In the genomic region with DNA sequence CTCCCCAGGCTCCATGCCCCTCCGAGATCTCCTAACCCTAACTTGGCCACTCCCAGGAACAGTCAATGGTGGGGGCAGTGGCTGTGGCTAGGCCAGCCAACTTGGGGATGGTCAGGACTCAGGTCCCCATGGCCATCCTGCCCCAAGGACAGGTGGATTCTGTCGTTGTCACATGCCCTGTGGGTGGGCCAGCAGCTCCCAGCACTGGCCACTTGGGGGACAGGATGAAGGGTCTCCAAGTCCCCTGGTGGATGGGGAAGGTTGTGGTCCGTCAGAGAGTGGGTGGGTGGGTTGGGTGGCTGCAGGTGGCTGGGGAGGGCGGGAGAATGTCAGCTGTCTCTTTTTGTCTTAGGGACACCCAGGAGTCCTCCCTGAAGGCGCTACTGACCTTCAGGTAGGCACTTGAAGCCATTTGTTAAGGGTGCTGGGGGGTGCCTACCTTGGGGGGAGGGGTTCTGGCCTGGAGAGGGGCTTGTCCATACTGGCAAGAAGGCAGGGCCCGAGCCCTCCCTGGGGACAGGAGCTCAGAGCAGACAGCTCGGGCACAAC, we compare ENCODE assay signal across 1 cellular context.
A peak's percentile ranks its signal among the peaks of the same experiment; 100 is the strongest.
TF ChIP-seq lines count a peak whose summit lies in the region.

No MANE protein-coding gene starts in this region.

TF ChIP-seq in K562, 482 proteins besides CTCF, POLR2A, EP300 and RAD21:
- TF ChIP-seq POLR2AphosphoS2 (IDR thresholded peaks at IDR 0.05; ENCODE audit: low read length) (no peak), ZBTB7A (IDR thresholded peaks at IDR 0.05; ENCODE audit: borderline replicate concordance, control insufficient read depth, low read depth, low read length) (peak; percentile 81), ZNF384 (IDR thresholded peaks at IDR 0.05; ENCODE audit: low read depth, low read length) (no peak), IFI16 (CRISPR knock-in tag; IDR thresholded peaks at IDR 0.05) (no peak), ZNF408 (CRISPR knock-in tag; IDR thresholded peaks at IDR 0.05; ENCODE audit: low read depth) (no peak), HNRNPLL (IDR thresholded peaks at IDR 0.05; ENCODE audit: low read depth, low read length, poor library complexity, severe bottlenecking) (no peak), SP1 (CRISPR knock-in tag; IDR thresholded peaks at IDR 0.05) (no peak), ZKSCAN1 (IDR thresholded peaks at IDR 0.05; ENCODE audit: low read depth, low read length) (0 out of 2 replicates have a peak, but pooled peaks have one; percentile 12), ZNF766 (CRISPR knock-in tag; conservative IDR thresholded peaks at IDR 0.05) (no peak)
- TF ChIP-seq, protein P1, sequence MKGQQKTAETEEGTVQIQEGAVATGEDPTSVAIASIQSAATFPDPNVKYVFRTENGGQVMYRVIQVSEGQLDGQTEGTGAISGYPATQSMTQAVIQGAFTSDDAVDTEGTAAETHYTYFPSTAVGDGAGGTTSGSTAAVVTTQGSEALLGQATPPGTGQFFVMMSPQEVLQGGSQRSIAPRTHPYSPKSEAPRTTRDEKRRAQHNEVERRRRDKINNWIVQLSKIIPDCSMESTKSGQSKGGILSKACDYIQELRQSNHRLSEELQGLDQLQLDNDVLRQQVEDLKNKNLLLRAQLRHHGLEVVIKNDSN (CRISPR knock-in tag; IDR thresholded peaks at IDR 0.05), result 0 out of 2 replicates have a peak, but pooled peaks have one; percentile 8
- TF ChIP-seq, protein P2, sequence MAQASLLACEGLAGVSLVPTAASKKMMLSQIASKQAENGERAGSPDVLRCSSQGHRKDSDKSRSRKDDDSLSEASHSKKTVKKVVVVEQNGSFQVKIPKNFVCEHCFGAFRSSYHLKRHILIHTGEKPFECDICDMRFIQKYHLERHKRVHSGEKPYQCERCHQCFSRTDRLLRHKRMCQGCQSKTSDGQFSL (CRISPR knock-in tag; IDR thresholded peaks at IDR 0.05), result peak; percentile 76; the same call in 1 of the 2 replicates
- TF ChIP-seq, protein P2 (tag; IDR thresholded peaks at IDR 0.05), result no peak
- TF ChIP-seq, protein P3, sequence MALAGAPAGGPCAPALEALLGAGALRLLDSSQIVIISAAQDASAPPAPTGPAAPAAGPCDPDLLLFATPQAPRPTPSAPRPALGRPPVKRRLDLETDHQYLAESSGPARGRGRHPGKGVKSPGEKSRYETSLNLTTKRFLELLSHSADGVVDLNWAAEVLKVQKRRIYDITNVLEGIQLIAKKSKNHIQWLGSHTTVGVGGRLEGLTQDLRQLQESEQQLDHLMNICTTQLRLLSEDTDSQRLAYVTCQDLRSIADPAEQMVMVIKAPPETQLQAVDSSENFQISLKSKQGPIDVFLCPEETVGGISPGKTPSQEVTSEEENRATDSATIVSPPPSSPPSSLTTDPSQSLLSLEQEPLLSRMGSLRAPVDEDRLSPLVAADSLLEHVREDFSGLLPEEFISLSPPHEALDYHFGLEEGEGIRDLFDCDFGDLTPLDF (CRISPR knock-in tag; IDR thresholded peaks at IDR 0.05), result no peak
